Comparison of ENCODE assay signal across 21 cellular contexts in genomic region chr22:28716686-28717085, GRCh38.
"Had no signal": no experiment of that assay in that cellular context is flagged by ENCODE, and none has a peak within 500 bp of the region (broad histone marks: within the 10 kb centered on the region; RNA-seq: fewer than 3 reads in every experiment).

No MANE protein-coding gene starts in this region.

- H3K4me1 Mint-ChIP-seq: activated T-helper 17 cell treated with anti-CD3 and anti-CD28 coated beads, Interleukin-2, amount 50 U/mL, for 72 hours had no signal

- H3K9me3 ChIP-seq: lower lobe of right lung, ovary, psoas muscle, stomach, thoracic aorta had no signal

- H3K4me3 ChIP-seq: lower lobe of right lung, ovary, psoas muscle, stomach, thoracic aorta had no signal

- H3K36me3 ChIP-seq: lower lobe of right lung, ovary, thoracic aorta had no signal

- H3K4me3 Mint-ChIP-seq: activated CD4-positive, alpha-beta T cell treated with anti-CD3 and anti-CD28 coated beads, Interleukin-2, amount 10 ng/mL, durations not matched to agents 24 days and 14 days; activated CD8-positive, alpha-beta T cell treated with anti-CD3 and anti-CD28 coated beads for 36 hours; activated naive CD8-positive, alpha-beta T cell treated with anti-CD3 and anti-CD28 coated beads for 36 hours; activated T-helper 17 cell treated with anti-CD3 and anti-CD28 coated beads, Interleukin-2, amount 50 U/mL, for 72 hours; stimulated activated effector memory CD8-positive, alpha-beta T cell treated with anti-CD3 and anti-CD28 coated beads, Interleukin-12 subunit alpha, Interleukin-12 subunit beta, amount 100 ng/mL, for 72 hours; T-cell had no signal

- H3K27me3 ChIP-seq: ovary, stomach had no signal

- H3K27ac Mint-ChIP-seq: activated CD4-positive, alpha-beta T cell treated with anti-CD3 and anti-CD28 coated beads, Interleukin-2, amount 10 ng/mL, durations not matched to agents 24 days and 14 days; activated CD8-positive, alpha-beta T cell treated with anti-CD3 and anti-CD28 coated beads for 36 hours; activated naive CD8-positive, alpha-beta T cell treated with anti-CD3 and anti-CD28 coated beads for 36 hours; activated T-helper 17 cell treated with anti-CD3 and anti-CD28 coated beads, Interleukin-2, amount 50 U/mL, for 72 hours; stimulated activated effector memory CD8-positive, alpha-beta T cell treated with anti-CD3 and anti-CD28 coated beads, Interleukin-12 subunit alpha, Interleukin-12 subunit beta, amount 100 ng/mL, for 72 hours; T-cell had no signal

- H3K27ac ChIP-seq: lower lobe of right lung, ovary, psoas muscle, stomach, thoracic aorta had no signal

- H3K9me3 Mint-ChIP-seq: activated CD4-positive, alpha-beta T cell treated with anti-CD3 and anti-CD28 coated beads, Interleukin-2, amount 10 ng/mL, durations not matched to agents 24 days and 14 days; activated CD8-positive, alpha-beta T cell treated with anti-CD3 and anti-CD28 coated beads for 36 hours; activated naive CD8-positive, alpha-beta T cell treated with anti-CD3 and anti-CD28 coated beads for 36 hours; activated T-helper 17 cell treated with anti-CD3 and anti-CD28 coated beads, Interleukin-2, amount 50 U/mL, for 72 hours; stimulated activated effector memory CD8-positive, alpha-beta T cell treated with anti-CD3 and anti-CD28 coated beads, Interleukin-12 subunit alpha, Interleukin-12 subunit beta, amount 100 ng/mL, for 72 hours; T-cell had no signal

- H3K4me1 ChIP-seq: lower lobe of right lung had no signal

- DNase-seq: activated CD4-positive, alpha-beta T cell treated with anti-CD3 and anti-CD28 coated beads, Interleukin-2, amount 10 ng/mL, durations not matched to agents 24 days and 14 days; activated CD8-positive, alpha-beta T cell treated with anti-CD3 and anti-CD28 coated beads for 36 hours; activated naive CD4-positive, alpha-beta T cell; activated naive CD8-positive, alpha-beta T cell treated with anti-CD3 and anti-CD28 coated beads for 36 hours; activated T-cell treated with anti-CD3 and anti-CD28 coated beads, Interleukin-2, amount 50 U/mL, for 1 hour; effector CD8-positive, alpha-beta T cell; hypothalamus; lower lobe of right lung; midbrain; ovary; psoas muscle; right cardiac atrium; stimulated activated CD4-positive, alpha-beta T cell treated with anti-CD3 and anti-CD28 coated beads, Interleukin-4, amount 100 ng/mL, for 24 hours; stomach; T-cell; T-helper 9 cell had no signal

- ATAC-seq: activated CD8-positive, alpha-beta T cell treated with anti-CD3 and anti-CD28 coated beads for 36 hours; activated T-helper 17 cell treated with anti-CD3 and anti-CD28 coated beads, Interleukin-2, amount 50 U/mL, for 72 hours; esophagus mucosa; lower lobe of right lung; psoas muscle; right cardiac atrium; SK-N-SH treated with all-trans-retinoic acid at 6 μM for 48 hours; stimulated activated effector memory CD8-positive, alpha-beta T cell treated with anti-CD3 and anti-CD28 coated beads, Interleukin-12 subunit alpha, Interleukin-12 subunit beta, amount 100 ng/mL, for 72 hours; T-cell had no signal

- H3K27me3 Mint-ChIP-seq: activated CD4-positive, alpha-beta T cell treated with anti-CD3 and anti-CD28 coated beads, Interleukin-2, amount 10 ng/mL, durations not matched to agents 24 days and 14 days; activated CD8-positive, alpha-beta T cell treated with anti-CD3 and anti-CD28 coated beads for 36 hours; activated naive CD8-positive, alpha-beta T cell treated with anti-CD3 and anti-CD28 coated beads for 36 hours; activated T-helper 17 cell treated with anti-CD3 and anti-CD28 coated beads, Interleukin-2, amount 50 U/mL, for 72 hours; T-cell had no signal
